Comparison of ENCODE assay signal across 9 cellular contexts in genomic region chr19:18464646-18465045, GRCh38. TPM values are rescaled to one million over a fixed set of nuclear protein-coding genes. Genes with fewer than 3 reads are reported as not detected.
DNase-seq lines count a peak whose midpoint lies in the region; ATAC-seq and TF ChIP-seq lines count a peak whose summit lies in the region.
"Had no signal": no experiment of that assay in that cellular context is flagged by ENCODE, and none has a peak within 500 bp of the region (broad histone marks: within the 10 kb centered on the region; RNA-seq: fewer than 3 reads in every experiment).

No MANE protein-coding gene starts in this region.

- no peak overlapping the region for H3K27ac Mint-ChIP-seq in Caco-2 (ENCODE audit: unreplicated experiment)

- peaks cover 6% of the 10 kb centered on the region for H3K4me1 Mint-ChIP-seq in Caco-2 (ENCODE audit: low read depth, unreplicated experiment)

- no peak overlapping the region for H2AFZ ChIP-seq in fibroblast of lung (ENCODE audit: low read length)

- peak overlapping the region; percentile 38 for H3K9ac ChIP-seq in fibroblast of lung (ENCODE audit: insufficient read depth, low read length)

- H3K9me3 ChIP-seq in fibroblast of lung (ENCODE audit: control insufficient read depth, insufficient read depth, low read depth, low read length), result no peaks in the 10 kb centered on the region
- no peaks in the 10 kb centered on the region for H3K9me3 ChIP-seq in Caco-2

- peaks cover 8% of the 10 kb centered on the region for H3K36me3 Mint-ChIP-seq in Caco-2 (ENCODE audit: insufficient read depth, unreplicated experiment)

- peak overlapping the region; percentile 68 for H3K27ac ChIP-seq in fibroblast of lung (ENCODE audit: insufficient read depth, low read length)
- H3K27ac ChIP-seq: cardiac muscle cell had no signal

- intact Hi-C loops in Caco-2 (cut with micrococcal nuclease; ENCODE audit: unreplicated experiment), result loop anchor here (10.0 kb wide), 1 partner anchor 120 kb away; the partner anchor contains the start of gene REX1BD

- no peak for ATAC-seq in HG02885 (IDR thresholded peaks at IDR 0.05; ENCODE audit: poor library complexity, unreplicated experiment)

- peak overlapping the region; percentile 46 for H3K4me2 ChIP-seq in fibroblast of lung (ENCODE audit: extremely low read depth, insufficient read depth, low read length)

- H3K9me3 Mint-ChIP-seq in Caco-2 (ENCODE audit: unreplicated experiment), result no peaks in the 10 kb centered on the region

- TF ChIP-seq CTCF in fibroblast of lung (conservative IDR thresholded peaks at IDR 0.05 in 1 of 2, IDR thresholded peaks at IDR 0.05 in 1 of 2; ENCODE audit: low read depth in 1 of 2, low read length in 2 of 2), result no peak
- TF ChIP-seq CTCF in Caco-2 (IDR thresholded peaks at IDR 0.05; ENCODE audit: insufficient read depth in 1 of 2, low read depth in 1 of 2, low read length in 1 of 2, severe bottlenecking in 1 of 2, unreplicated experiment in 1 of 2), result no peak

- DNase-seq in DMS79 (lab: John Stamatoyannopoulos, UW), result peak; percentile 92
- peak; percentile 96 for DNase-seq in NCI-H69 (lab: John Stamatoyannopoulos, UW)
- peak; percentile 94 to 98 for DNase-seq in fibroblast of lung (ENCODE audit: low read depth in 2 of 2)
- peak; percentile 98 for DNase-seq in pons (ENCODE audit: low spot score)
- DNase-seq in effector CD8-positive, alpha-beta T cell (lab: John Stamatoyannopoulos, UW), result no peak
- no peak for DNase-seq in NCI-H1436 treated with DMSO at 0.1 percent for 48 hours (lab: John Stamatoyannopoulos, UW)
- DNase-seq in Caco-2, result no peak

- peaks cover 38% of the 10 kb centered on the region for H3K4me1 ChIP-seq in fibroblast of lung (ENCODE audit: control insufficient read depth, extremely low read depth, insufficient read depth, low read length)
- H3K4me1 ChIP-seq in Caco-2, result peaks cover 31% of the 10 kb centered on the region

- no TSS peak for BruUV-seq in Caco-2 (replicated peaks; lab: Mats Ljungman, UMichigan)

- H3K36me3 ChIP-seq in fibroblast of lung (ENCODE audit: control insufficient read depth, insufficient read depth, low read length), result peaks cover 24% of the 10 kb centered on the region
- peaks cover 2% of the 10 kb centered on the region for H3K36me3 ChIP-seq in Caco-2 (ENCODE audit: control insufficient read depth, insufficient read depth, low read length)
- H3K36me3 ChIP-seq: cardiac muscle cell had no signal

- POLR2A ChIA-PET in Caco-2 (lab: Charles Lee), result interaction anchor here (0.5 kb wide), 1 partner anchor 124 kb away, joined by 3 read pairs; no protein-coding TSS in a partner anchor

- CTCF ChIA-PET in Caco-2 (lab: Charles Lee), result interaction anchor here (0.8 kb wide), 1 partner anchor 13 kb away, joined by 3 read pairs; no protein-coding TSS in a partner anchor

- H3K27me3 ChIP-seq in fibroblast of lung (ENCODE audit: control insufficient read depth, insufficient read depth, low read length) (no peaks in the 10 kb centered on the region), Caco-2 (replicated peaks; ENCODE audit: control insufficient read depth, insufficient read depth, low read length) (no peaks in the 10 kb centered on the region)
- H3K27me3 ChIP-seq: cardiac muscle cell had no signal

- peaks cover 22% of the 10 kb centered on the region for H3K79me2 ChIP-seq in fibroblast of lung (ENCODE audit: control insufficient read depth, insufficient read depth, low read length)

- H3K4me3 Mint-ChIP-seq in Caco-2 (ENCODE audit: unreplicated experiment), result no peak overlapping the region

- H3K27me3 Mint-ChIP-seq in Caco-2 (ENCODE audit: insufficient read depth, unreplicated experiment), result no peaks in the 10 kb centered on the region

- no peaks in the 10 kb centered on the region for H4K20me1 ChIP-seq in fibroblast of lung (ENCODE audit: control insufficient read depth, extremely low read depth, insufficient read depth, low read length)

- no peak overlapping the region for H3K4me3 ChIP-seq in fibroblast of lung (replicated peaks in 1 of 4; ENCODE audit: control extremely low read depth in 1 of 4, insufficient read depth in 1 of 4, low read depth in 3 of 4, low read length in 4 of 4)
- H3K4me3 ChIP-seq in Caco-2 (ENCODE audit: low read depth, low read length), result no peak overlapping the region
- H3K4me3 ChIP-seq: cardiac muscle cell had no signal

RNA-seq across cellular contexts. Expression of gene ISYNA1, which starts 26.7 kb away (rescaled TPM):
- total RNA-seq in fibroblast of lung (25.6 and 37.8 TPM in 2 replicates), Caco-2 (2022) (65.3 and 67.3 TPM in 2 replicates)
- 8.3 and 10.3 TPM in 2 replicates for polyA plus RNA-seq in fibroblast of lung
- polyA plus RNA-seq in fibroblast of lung (2012), result 21.1 and 21.6 TPM in 2 replicates
- polyA minus RNA-seq in fibroblast of lung (ENCODE audit: low replicate concordance), result 15.9 and 21.9 TPM in 2 replicates

RNA-seq across cellular contexts. Expression of gene SSBP4, which starts 45.4 kb away (rescaled TPM):
- 58.6 and 76.5 TPM in 2 replicates for total RNA-seq in fibroblast of lung
- polyA plus RNA-seq in fibroblast of lung, result 12.8 and 16.5 TPM in 2 replicates
- 42.1 and 59.3 TPM in 2 replicates for polyA plus RNA-seq in fibroblast of lung (2012)
- 11.0 and 12.0 TPM in 2 replicates for polyA minus RNA-seq in fibroblast of lung (ENCODE audit: low replicate concordance)
- total RNA-seq in Caco-2 (2022), result 46.2 and 49.4 TPM in 2 replicates

RNA-seq across cellular contexts. Expression of gene ELL, which starts 57.2 kb away (rescaled TPM):
- 17.7 and 18.7 TPM in 2 replicates for total RNA-seq in fibroblast of lung
- polyA plus RNA-seq in fibroblast of lung, result 4.4 and 6.6 TPM in 2 replicates
- 8.1 and 10.6 TPM in 2 replicates for polyA plus RNA-seq in fibroblast of lung (2012)
- polyA minus RNA-seq in fibroblast of lung (ENCODE audit: low replicate concordance), result 10.3 and 24.9 TPM in 2 replicates
- total RNA-seq in Caco-2 (2022), result 11.2 and 12.1 TPM in 2 replicates

Comparison
In these comparisons a context has a peak if more than half of its experiments do, and no peak if none do; other contexts are left out.
1. DNase-seq: peak in DMS79 (single experiment), NCI-H69 (single experiment), fibroblast of lung (2 of 2) and pons (single experiment); none in effector CD8-positive, alpha-beta T cell (single experiment), NCI-H1436 treated with DMSO at 0.1 percent for 48 hours (single experiment) and Caco-2 (0 of 2).